24 cellular contexts compared by ENCODE assay signal in genomic region chr1:2877391-2877790, GRCh38.
"Had no signal": no experiment of that assay in that cellular context is flagged by ENCODE, and none has a peak within 500 bp of the region (broad histone marks: within the 10 kb centered on the region; RNA-seq: fewer than 3 reads in every experiment).

No MANE protein-coding gene starts in this region.

- H3K4me1 ChIP-seq: testis, thyroid gland, upper lobe of right lung, uterus had no signal

- H3K27ac ChIP-seq: stomach, suprapubic skin, testis, thoracic aorta, thyroid gland, tibial artery, tibial nerve, transverse colon, upper lobe of left lung, upper lobe of right lung, uterus, vagina had no signal

- H3K36me3 ChIP-seq: stomach, suprapubic skin, thoracic aorta, thyroid gland, tibial artery, tibial nerve, transverse colon, upper lobe of left lung, upper lobe of right lung, uterus, vagina had no signal

- H3K27me3 ChIP-seq: testis, thyroid gland, upper lobe of left lung, upper lobe of right lung, uterus, vagina had no signal

- DNase-seq: stimulated activated CD4-positive, alpha-beta T cell treated with anti-CD3 and anti-CD28 coated beads, Interleukin-2, amount 100 ng/mL, for 48 hours; stimulated activated CD4-positive, alpha-beta T cell treated with anti-CD3 and anti-CD28 coated beads, Interleukin-4, amount 100 ng/mL, for 1 hour; stimulated activated CD4-positive, alpha-beta T cell treated with anti-CD3 and anti-CD28 coated beads, Interleukin-4, amount 100 ng/mL, for 24 hours; stimulated activated CD4-positive, alpha-beta T cell treated with anti-CD3 and anti-CD28 coated beads, Interleukin-4, amount 100 ng/mL, for 4 hours; stimulated activated CD8-positive, alpha-beta memory T cell treated with anti-CD3 and anti-CD28 coated beads, Interleukin-4, amount 100 ng/mL, for 48 hours; stimulated activated naive B cell treated with anti-CD40 and anti-IgM and Interleukin-4, amounts not matched to agents 10 μg/mL and 1 μg/mL and 100 μg/mL, for 72 hours; stimulated activated naive CD4-positive, alpha-beta T cell; stimulated activated naive CD4-positive, alpha-beta T cell treated with Interleukin-2 at 50 U/mL for 16 hours; stimulated activated naive CD8-positive, alpha-beta T cell treated with anti-CD3 and anti-CD28 coated beads, Interleukin-15, amount 100 ng/mL, for 72 hours; stimulated activated naive CD8-positive, alpha-beta T cell treated with anti-CD3 and anti-CD28 coated beads, Interleukin-15, Interleukin-2, amounts not matched to agents 100 U/mL and 50 U/mL, for 24 hours; stomach; substantia nigra; testis; thyroid gland; tibial artery; transverse colon; trophoblast cell; upper lobe of right lung; uterus had no signal

- H3K4me3 ChIP-seq: stomach, suprapubic skin, testis, thoracic aorta, thyroid gland, tibial artery, tibial nerve, transverse colon, upper lobe of left lung, upper lobe of right lung, uterus, vagina had no signal

- H3K9me3 ChIP-seq: suprapubic skin, testis, thoracic aorta, thyroid gland, transverse colon, upper lobe of right lung, uterus, vagina had no signal
